In the genomic region with DNA sequence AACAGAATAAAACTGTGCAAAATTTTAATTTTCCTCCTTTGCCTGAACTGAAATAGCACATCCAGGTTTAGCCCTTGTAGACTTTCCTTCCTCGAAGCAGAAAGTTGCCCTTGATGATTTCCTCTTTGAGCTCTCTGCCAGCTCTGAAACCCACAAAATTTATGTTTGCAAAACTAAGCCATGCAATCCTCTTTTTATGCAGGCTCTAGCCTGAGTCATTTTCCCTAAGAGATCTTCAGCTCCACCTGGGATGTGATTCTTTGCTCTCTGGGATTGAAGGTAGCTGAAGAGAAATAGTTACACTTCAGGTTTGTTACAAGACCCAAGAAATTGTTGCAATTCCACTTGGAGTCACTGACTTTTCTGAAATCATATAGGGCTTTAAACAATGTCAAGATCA, we compare ENCODE assay signal across 8 cellular contexts. TPM values are rescaled to one million over a fixed set of nuclear protein-coding genes. Genes with fewer than 3 reads are reported as not detected.
DNase-seq lines count a peak whose midpoint lies in the region; ATAC-seq and TF ChIP-seq lines count a peak whose summit lies in the region.

No MANE protein-coding gene starts in this region.

- POLR2A ChIA-PET in activated CD8-positive, alpha-beta T cell treated with anti-CD3 and anti-CD28 coated beads for 36 hours (lab: Charles Lee), result no interaction called here

- DNase-seq in activated T-cell treated with anti-CD3 and anti-CD28 coated beads, Interleukin-2, amount 50 U/mL, for 4 hours, result no peak
- no peak for DNase-seq in activated T-cell treated with anti-CD3 and anti-CD28 coated beads, Interleukin-2, amount 50 U/mL, for 1 hour
- no peak for DNase-seq in activated CD8-positive, alpha-beta T cell treated with anti-CD3 and anti-CD28 coated beads for 36 hours
- DNase-seq in glutamatergic neuron, result no peak
- no peak for DNase-seq in thyroid gland
- DNase-seq in DMS79 (lab: John Stamatoyannopoulos, UW), result no peak

- no peaks in the 10 kb centered on the region for H3K9me3 Mint-ChIP-seq in activated T-cell treated with anti-CD3 and anti-CD28 coated beads, Interleukin-2, amount 50 U/mL, for 4 hours
- H3K9me3 Mint-ChIP-seq in activated CD8-positive, alpha-beta T cell treated with anti-CD3 and anti-CD28 coated beads for 36 hours, result no peaks in the 10 kb centered on the region
- H3K9me3 Mint-ChIP-seq in glutamatergic neuron (ENCODE audit: unreplicated experiment), result peaks cover 2% of the 10 kb centered on the region

- intact Hi-C loops in activated CD8-positive, alpha-beta T cell treated with anti-CD3 and anti-CD28 coated beads for 36 hours (cut with micrococcal nuclease), result no loop called here
- intact Hi-C loops in thyroid gland (cut with DNase I), result no loop called here

- ATAC-seq in activated T-cell treated with anti-CD3 and anti-CD28 coated beads, Interleukin-2, amount 50 U/mL, for 4 hours, result no peak
- no peak for ATAC-seq in activated CD8-positive, alpha-beta T cell treated with anti-CD3 and anti-CD28 coated beads for 36 hours
- no peak for ATAC-seq in GM19467 (IDR thresholded peaks at IDR 0.05; ENCODE audit: unreplicated experiment)
- no peak for ATAC-seq in HG03571 (IDR thresholded peaks at IDR 0.05; ENCODE audit: unreplicated experiment)

- peak overlapping the region; percentile 19 for H3K4me3 Mint-ChIP-seq in activated T-cell treated with anti-CD3 and anti-CD28 coated beads, Interleukin-2, amount 50 U/mL, for 4 hours
- H3K4me3 Mint-ChIP-seq in activated CD8-positive, alpha-beta T cell treated with anti-CD3 and anti-CD28 coated beads for 36 hours, result peak overlapping the region; percentile 75
- H3K4me3 Mint-ChIP-seq in glutamatergic neuron (ENCODE audit: unreplicated experiment), result peak overlapping the region; percentile 85

- peaks cover 18% of the 10 kb centered on the region for H3K4me1 Mint-ChIP-seq in activated T-cell treated with anti-CD3 and anti-CD28 coated beads, Interleukin-2, amount 50 U/mL, for 4 hours (ENCODE audit: low read depth)
- H3K4me1 Mint-ChIP-seq in activated CD8-positive, alpha-beta T cell treated with anti-CD3 and anti-CD28 coated beads for 36 hours (ENCODE audit: low read depth), result peaks cover 17% of the 10 kb centered on the region
- H3K4me1 Mint-ChIP-seq in glutamatergic neuron (ENCODE audit: low read depth, unreplicated experiment), result peaks cover 8% of the 10 kb centered on the region

- TF ChIP-seq POLR2A in thyroid gland (IDR thresholded peaks at IDR 0.05), result no peak

- no peaks in the 10 kb centered on the region for H3K9me3 ChIP-seq in thyroid gland

- H3K27me3 Mint-ChIP-seq in activated T-cell treated with anti-CD3 and anti-CD28 coated beads, Interleukin-2, amount 50 U/mL, for 4 hours (ENCODE audit: low read depth), result peaks cover 60% of the 10 kb centered on the region
- peaks cover 59% of the 10 kb centered on the region for H3K27me3 Mint-ChIP-seq in activated CD8-positive, alpha-beta T cell treated with anti-CD3 and anti-CD28 coated beads for 36 hours
- peaks cover 8% of the 10 kb centered on the region for H3K27me3 Mint-ChIP-seq in glutamatergic neuron (ENCODE audit: unreplicated experiment)

- 39 to 43% methylated on average over 1 of the region's 1 CpG for WGBS in thyroid gland, 2 donors

- H3K36me3 ChIP-seq in thyroid gland, result peaks cover 0 to 5% of the 10 kb centered on the region in 2 donors

- H3K4me1 ChIP-seq in thyroid gland, result peaks cover 16 to 20% of the 10 kb centered on the region in 2 donors

- H3K4me3 ChIP-seq in thyroid gland (replicated peaks in 1 of 3), result peak overlapping the region in 1 of 3 donors; percentile 84

- no peak for TF ChIP-seq CTCF in activated CD8-positive, alpha-beta T cell treated with anti-CD3 and anti-CD28 coated beads for 36 hours (IDR thresholded peaks at IDR 0.05)
- TF ChIP-seq CTCF in glutamatergic neuron (IDR thresholded peaks at IDR 0.05; ENCODE audit: partially characterized antibody, unreplicated experiment), result no peak
- TF ChIP-seq CTCF in thyroid gland (IDR thresholded peaks at IDR 0.05), result no peak

- peak overlapping the region; percentile 71 to 93 (median 86) for H3K27ac ChIP-seq in thyroid gland

- no peak overlapping the region for H3K27ac Mint-ChIP-seq in activated CD8-positive, alpha-beta T cell treated with anti-CD3 and anti-CD28 coated beads for 36 hours
- H3K27ac Mint-ChIP-seq in glutamatergic neuron (ENCODE audit: unreplicated experiment), result no peak overlapping the region

- CTCF ChIA-PET in activated CD8-positive, alpha-beta T cell treated with anti-CD3 and anti-CD28 coated beads for 36 hours (lab: Charles Lee), result interaction anchor here (1.0 kb wide), 1 partner anchor 62 kb away, joined by 3 read pairs; no protein-coding TSS in a partner anchor

- no peaks in the 10 kb centered on the region for H3K36me3 Mint-ChIP-seq in activated T-cell treated with anti-CD3 and anti-CD28 coated beads, Interleukin-2, amount 50 U/mL, for 4 hours (ENCODE audit: insufficient read depth)
- H3K36me3 Mint-ChIP-seq in activated CD8-positive, alpha-beta T cell treated with anti-CD3 and anti-CD28 coated beads for 36 hours (ENCODE audit: low read depth), result no peaks in the 10 kb centered on the region
- H3K36me3 Mint-ChIP-seq in glutamatergic neuron (ENCODE audit: unreplicated experiment), result no peaks in the 10 kb centered on the region

- no peaks in the 10 kb centered on the region for H3K27me3 ChIP-seq in thyroid gland

RNA-seq across cellular contexts. Expression of gene F3, which starts 1.4 kb away (rescaled TPM):
- under 1 TPM; 0.45 to 0.60 (median 0.53) TPM for total RNA-seq in activated T-cell treated with anti-CD3 and anti-CD28 coated beads, Interleukin-2, amount 50 U/mL, for 4 hours
- total RNA-seq in activated CD8-positive, alpha-beta T cell treated with anti-CD3 and anti-CD28 coated beads for 36 hours, result not detected
- total RNA-seq in glutamatergic neuron (ENCODE audit: unreplicated experiment) (0.93 TPM), thyroid gland (100 to 1,000 TPM in 2 of 4 donors, 10 to 100 TPM in 2; 59.4 to 132 (median 99.0) TPM)

Comparison
In these comparisons a context has a peak if more than half of its experiments do, and no peak if none do; other contexts are left out.
1. H3K4me3 Mint-ChIP-seq: peak in every context shown above with its lines; median percentile 85 in glutamatergic neuron; 75 in activated CD8-positive, alpha-beta T cell treated with anti-CD3 and anti-CD28 coated beads for 36 hours; 19 in activated T-cell treated with anti-CD3 and anti-CD28 coated beads, Interleukin-2, amount 50 U/mL, for 4 hours.
2. RNA of gene F3, which starts 1.4 kb away (total RNA-seq): 59.4 to 132 TPM in thyroid gland; 0.93 TPM in glutamatergic neuron (single experiment), 0.45 to 0.60 TPM in activated T-cell treated with anti-CD3 and anti-CD28 coated beads, Interleukin-2, amount 50 U/mL, for 4 hours and not detected in activated CD8-positive, alpha-beta T cell treated with anti-CD3 and anti-CD28 coated beads for 36 hours; every median in the first group is over 10 times any median in the second.